ENCODE assay signal across 8 cellular contexts in genomic region chr19:5686647-5687359, GRCh38. TPM values are rescaled to one million over a fixed set of nuclear protein-coding genes. Genes with fewer than 3 reads are reported as not detected.
A peak's percentile ranks its signal among the peaks of the same experiment; 100 is the strongest.
DNase-seq lines count a peak whose midpoint lies in the region; ATAC-seq, FAIRE-seq and TF ChIP-seq lines count a peak whose summit lies in the region.

No MANE protein-coding gene starts in this region.

- ATAC-seq in GM21529 (IDR thresholded peaks at IDR 0.05; ENCODE audit: unreplicated experiment): peak; percentile 53
- ATAC-seq in stimulated activated naive CD8-positive, alpha-beta T cell treated with anti-CD3 and anti-CD28 coated beads, Interleukin-15, Interleukin-2, amounts not matched to agents 100 U/mL and 50 U/mL, for 24 hours: peak; percentile 78

- peak overlapping the region; percentile 54 for H3K4me3 ChIP-seq in Jurkat, Clone E6-1 (ENCODE audit: low read length)
- peak overlapping the region; percentile 67 for H3K4me3 ChIP-seq in fibroblast of villous mesenchyme (ENCODE audit: low read depth, low read length)

- peaks cover 14% of the 10 kb centered on the region for H3K4me1 Mint-ChIP-seq in activated T-helper 2 cell treated with anti-CD3 and anti-CD28 coated beads, Interferon-gamma antibody, Interleukin-2, Interleukin-4, amounts not matched to agents 10 μg/mL and 5 μg/mL and 100 μg/mL, durations not matched to agents 14 hours and 24 hours and 36 hours (ENCODE audit: low read depth)
- H3K4me1 Mint-ChIP-seq in nephron progenitor cell: peaks cover 23% of the 10 kb centered on the region

- H3K36me3 Mint-ChIP-seq in activated T-helper 2 cell treated with anti-CD3 and anti-CD28 coated beads, Interferon-gamma antibody, Interleukin-2, Interleukin-4, amounts not matched to agents 10 μg/mL and 5 μg/mL and 100 μg/mL, durations not matched to agents 14 hours and 24 hours and 36 hours (ENCODE audit: low read depth): peaks cover 17% of the 10 kb centered on the region
- peaks cover 6% of the 10 kb centered on the region for H3K36me3 Mint-ChIP-seq in nephron progenitor cell (ENCODE audit: low read depth)

- no peak for FAIRE-seq in D721Med (lab: Jason Lieb, UNC)
- peak; percentile 64 for FAIRE-seq in RCC 7860 (lab: Jason Lieb, UNC)

- no peaks in the 10 kb centered on the region for H3K27me3 Mint-ChIP-seq in activated T-helper 2 cell treated with anti-CD3 and anti-CD28 coated beads, Interferon-gamma antibody, Interleukin-2, Interleukin-4, amounts not matched to agents 10 μg/mL and 5 μg/mL and 100 μg/mL, durations not matched to agents 14 hours and 24 hours and 36 hours (ENCODE audit: low read depth)
- H3K27me3 Mint-ChIP-seq in nephron progenitor cell (ENCODE audit: low read depth, poor library complexity): peaks cover 9% of the 10 kb centered on the region

- no peaks in the 10 kb centered on the region for H3K9me3 Mint-ChIP-seq in activated T-helper 2 cell treated with anti-CD3 and anti-CD28 coated beads, Interferon-gamma antibody, Interleukin-2, Interleukin-4, amounts not matched to agents 10 μg/mL and 5 μg/mL and 100 μg/mL, durations not matched to agents 14 hours and 24 hours and 36 hours
- H3K9me3 Mint-ChIP-seq in nephron progenitor cell: peaks cover 3% of the 10 kb centered on the region

- DNase-seq in D721Med (ENCODE audit: insufficient read length, low spot score) (peak; percentile 91), RCC 7860 (ENCODE audit: low spot score) (peak; percentile 88), fibroblast of villous mesenchyme (ENCODE audit: low read depth) (peak; percentile 94), nephron progenitor cell (peak; percentile 100)
- DNase-seq in Jurkat, Clone E6-1 (ENCODE audit: low read depth, low spot score): peak; percentile 83
- DNase-seq in activated T-helper 2 cell treated with anti-CD3 and anti-CD28 coated beads, Interferon-gamma antibody, Interleukin-2, Interleukin-4, amounts not matched to agents 10 μg/mL and 5 μg/mL and 100 μg/mL, durations not matched to agents 14 hours and 24 hours and 36 hours (ENCODE audit: low spot score): peak; percentile 95
- peak; percentile 100 for DNase-seq in stimulated activated naive CD8-positive, alpha-beta T cell treated with anti-CD3 and anti-CD28 coated beads, Interleukin-15, Interleukin-2, amounts not matched to agents 100 U/mL and 50 U/mL, for 24 hours

- intact Hi-C loops in activated T-helper 2 cell treated with anti-CD3 and anti-CD28 coated beads, Interferon-gamma antibody, Interleukin-2, Interleukin-4, amounts not matched to agents 10 μg/mL and 5 μg/mL and 100 μg/mL, durations not matched to agents 14 hours and 24 hours and 36 hours (cut with micrococcal nuclease): no loop called here

- peak overlapping the region; percentile 78 for H3K4me3 Mint-ChIP-seq in activated T-helper 2 cell treated with anti-CD3 and anti-CD28 coated beads, Interferon-gamma antibody, Interleukin-2, Interleukin-4, amounts not matched to agents 10 μg/mL and 5 μg/mL and 100 μg/mL, durations not matched to agents 14 hours and 24 hours and 36 hours (ENCODE audit: low read depth)
- H3K4me3 Mint-ChIP-seq in nephron progenitor cell: peak overlapping the region; percentile 79

- peak; percentile 59 for TF ChIP-seq CTCF in D721Med (IDR thresholded peaks at IDR 0.05; ENCODE audit: insufficient read depth, missing control alignments)
- TF ChIP-seq CTCF in fibroblast of villous mesenchyme (IDR thresholded peaks at IDR 0.05; ENCODE audit: insufficient read depth, low read depth, low read length): peak; percentile 84
- TF ChIP-seq CTCF in nephron progenitor cell (IDR thresholded peaks at IDR 0.05): peak; percentile 71

- peak overlapping the region; percentile 85 for H3K27ac Mint-ChIP-seq in activated T-helper 2 cell treated with anti-CD3 and anti-CD28 coated beads, Interferon-gamma antibody, Interleukin-2, Interleukin-4, amounts not matched to agents 10 μg/mL and 5 μg/mL and 100 μg/mL, durations not matched to agents 14 hours and 24 hours and 36 hours
- no peak overlapping the region for H3K27ac Mint-ChIP-seq in nephron progenitor cell

RNA-seq across cellular contexts. Expression of gene RPL36, which starts 3.3 kb away (rescaled TPM):
- polyA plus RNA-seq in Jurkat, Clone E6-1 (2012; ENCODE audit: insufficient read depth, insufficient read length): 2,899 TPM
- total RNA-seq in activated T-helper 2 cell treated with anti-CD3 and anti-CD28 coated beads, Interferon-gamma antibody, Interleukin-2, Interleukin-4, amounts not matched to agents 10 μg/mL and 5 μg/mL and 100 μg/mL, durations not matched to agents 14 hours and 24 hours and 36 hours: 996 and 1,031 TPM in 2 replicates
- 257 and 261 TPM in 2 replicates for total RNA-seq in fibroblast of villous mesenchyme

RNA-seq across cellular contexts. Expression of gene HSD11B1L, which starts 6.0 kb away (rescaled TPM):
- 10.3 TPM for polyA plus RNA-seq in Jurkat, Clone E6-1 (2012; ENCODE audit: insufficient read depth, insufficient read length)
- total RNA-seq in activated T-helper 2 cell treated with anti-CD3 and anti-CD28 coated beads, Interferon-gamma antibody, Interleukin-2, Interleukin-4, amounts not matched to agents 10 μg/mL and 5 μg/mL and 100 μg/mL, durations not matched to agents 14 hours and 24 hours and 36 hours: 2.0 and 2.5 TPM in 2 replicates
- 6.5 and 9.0 TPM in 2 replicates for total RNA-seq in fibroblast of villous mesenchyme

RNA-seq across cellular contexts. Expression of gene MICOS13, which starts 6.5 kb away (rescaled TPM):
- polyA plus RNA-seq in Jurkat, Clone E6-1 (2012; ENCODE audit: insufficient read depth, insufficient read length): 78.7 TPM
- total RNA-seq in activated T-helper 2 cell treated with anti-CD3 and anti-CD28 coated beads, Interferon-gamma antibody, Interleukin-2, Interleukin-4, amounts not matched to agents 10 μg/mL and 5 μg/mL and 100 μg/mL, durations not matched to agents 14 hours and 24 hours and 36 hours: 54.3 and 60.9 TPM in 2 replicates
- total RNA-seq in fibroblast of villous mesenchyme: 21.2 and 31.9 TPM in 2 replicates

RNA-seq across cellular contexts. Expression of gene LONP1, which starts 33.1 kb away (rescaled TPM):
- polyA plus RNA-seq in Jurkat, Clone E6-1 (2012; ENCODE audit: insufficient read depth, insufficient read length): 139 TPM
- total RNA-seq in activated T-helper 2 cell treated with anti-CD3 and anti-CD28 coated beads, Interferon-gamma antibody, Interleukin-2, Interleukin-4, amounts not matched to agents 10 μg/mL and 5 μg/mL and 100 μg/mL, durations not matched to agents 14 hours and 24 hours and 36 hours: 192 and 196 TPM in 2 replicates
- total RNA-seq in fibroblast of villous mesenchyme: 65.2 and 116 TPM in 2 replicates

RNA-seq across cellular contexts. Expression of gene CATSPERD, which starts 33.6 kb away (rescaled TPM):
- polyA plus RNA-seq in Jurkat, Clone E6-1 (2012; ENCODE audit: insufficient read depth, insufficient read length): not detected
- total RNA-seq in activated T-helper 2 cell treated with anti-CD3 and anti-CD28 coated beads, Interferon-gamma antibody, Interleukin-2, Interleukin-4, amounts not matched to agents 10 μg/mL and 5 μg/mL and 100 μg/mL, durations not matched to agents 14 hours and 24 hours and 36 hours: not detected in 2 replicates
- total RNA-seq in fibroblast of villous mesenchyme: not detected in 2 replicates

Comparison
In these comparisons a context has a peak if more than half of its experiments do, and no peak if none do; other contexts are left out.
1. Peak in every context shown above with its lines: DNase-seq, ATAC-seq and H3K4me3 ChIP-seq.